30 cellular contexts compared by ENCODE assay signal in the genomic region with DNA sequence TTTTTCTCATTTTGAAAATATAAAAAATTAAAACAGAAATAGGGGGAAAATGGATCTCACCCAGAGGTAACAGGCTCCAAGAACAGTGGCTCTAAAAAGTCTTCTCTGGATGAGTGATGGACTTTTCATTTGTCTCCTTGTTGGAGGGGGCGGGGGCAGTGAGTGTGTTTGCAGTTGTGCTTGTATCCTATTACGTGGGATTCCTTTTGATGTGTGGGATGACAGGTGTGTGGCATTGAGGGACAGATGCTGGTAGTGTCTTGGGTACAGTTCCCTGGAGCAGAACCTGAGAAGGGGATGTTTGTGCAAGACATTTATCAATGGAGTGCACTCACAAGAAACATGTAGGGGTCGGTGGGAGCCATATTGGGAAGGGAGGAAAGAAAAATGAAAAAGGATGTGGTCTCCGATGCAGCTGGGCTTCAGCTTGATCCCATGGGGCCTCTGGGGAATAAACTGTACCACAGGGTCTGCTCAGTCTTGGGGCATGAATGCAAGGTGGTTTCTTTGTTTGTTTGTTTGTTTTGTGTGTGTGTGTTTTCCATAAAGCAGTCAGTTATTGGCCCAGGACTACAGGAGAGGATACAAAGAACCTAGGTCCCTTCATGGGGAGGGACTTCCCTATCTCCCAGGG.
"Had no signal": no experiment of that assay in that cellular context is flagged by ENCODE, and none has a peak within 500 bp of the region (broad histone marks: within the 10 kb centered on the region; RNA-seq: fewer than 3 reads in every experiment).

No MANE protein-coding gene starts in this region.

- H3K27me3 ChIP-seq: ascending aorta, breast epithelium, colonic mucosa had no signal

- H3K36me3 Mint-ChIP-seq: activated naive CD4-positive, alpha-beta T cell treated with anti-CD3 and anti-CD28 coated beads, Interleukin-2, amount 50 U/mL, for 24 hours; activated naive CD8-positive, alpha-beta T cell treated with anti-CD3 and anti-CD28 coated beads, Interleukin-2, amount 10 ng/mL, durations not matched to agents 7 days and 5 days; brain had no signal

- H3K27ac Mint-ChIP-seq: activated B cell treated with CpG ODN at 0.5 μM for 24 hours; activated CD8-positive, alpha-beta T cell treated with anti-CD3 and anti-CD28 coated beads for 36 hours; activated naive CD4-positive, alpha-beta T cell treated with anti-CD3 and anti-CD28 coated beads for 36 hours; activated naive CD4-positive, alpha-beta T cell treated with anti-CD3 and anti-CD28 coated beads, Interleukin-2, amount 50 U/mL, for 24 hours; activated naive CD8-positive, alpha-beta T cell treated with anti-CD3 and anti-CD28 coated beads, Interleukin-2, amount 10 ng/mL, durations not matched to agents 7 days and 5 days; activated T-helper 1 cell treated with anti-CD3 and anti-CD28 coated beads, Interleukin-12 subunit alpha, Interleukin-12 subunit beta, Interleukin-2, Interleukin-4 antibody, amounts not matched to agents 30 ng/mL and 10 ng/mL and 1 ng/mL, durations not matched to agents 14 hours and 24 hours and 36 hours; activated T-helper 2 cell treated with anti-CD3 and anti-CD28 coated beads, Interferon-gamma antibody, Interleukin-2, Interleukin-4, amounts not matched to agents 10 μg/mL and 5 μg/mL and 100 μg/mL, durations not matched to agents 14 hours and 24 hours and 36 hours; brain; endodermal cell; T-helper 2 cell treated with Interferon-gamma antibody and Interleukin-4, amounts not matched to agents 5 μg/mL and 100 μg/mL, for 36 hours had no signal

- H3K27ac ChIP-seq: ascending aorta, breast epithelium, cardiac muscle cell, colonic mucosa, WERI-Rb-1 had no signal

- H3K9me3 Mint-ChIP-seq: activated B cell treated with CpG ODN at 0.5 μM for 24 hours; activated CD8-positive, alpha-beta T cell treated with anti-CD3 and anti-CD28 coated beads for 36 hours; activated naive CD4-positive, alpha-beta T cell treated with anti-CD3 and anti-CD28 coated beads for 36 hours; activated naive CD8-positive, alpha-beta T cell treated with anti-CD3 and anti-CD28 coated beads, Interleukin-2, amount 10 ng/mL, durations not matched to agents 7 days and 5 days; activated T-helper 1 cell treated with anti-CD3 and anti-CD28 coated beads, Interleukin-12 subunit alpha, Interleukin-12 subunit beta, Interleukin-2, Interleukin-4 antibody, amounts not matched to agents 30 ng/mL and 10 ng/mL and 1 ng/mL, durations not matched to agents 14 hours and 24 hours and 36 hours; activated T-helper 2 cell treated with anti-CD3 and anti-CD28 coated beads, Interferon-gamma antibody, Interleukin-2, Interleukin-4, amounts not matched to agents 10 μg/mL and 5 μg/mL and 100 μg/mL, durations not matched to agents 14 hours and 24 hours and 36 hours; endodermal cell; T-helper 2 cell treated with Interferon-gamma antibody and Interleukin-4, amounts not matched to agents 5 μg/mL and 100 μg/mL, for 36 hours had no signal

- H3K9me3 ChIP-seq: ascending aorta, breast epithelium, colonic mucosa had no signal

- H3K36me3 ChIP-seq: ascending aorta, breast epithelium, cardiac muscle cell, colonic mucosa, WERI-Rb-1 had no signal

- ATAC-seq: activated CD4-positive, CD25-positive, alpha-beta regulatory T cell treated with anti-CD3 and anti-CD28 coated beads, Interleukin-2, amount 50 U/mL, for 24 hours; activated CD8-positive, alpha-beta T cell treated with anti-CD3 and anti-CD28 coated beads for 36 hours; esophagus mucosa had no signal

- H3K4me3 ChIP-seq: ascending aorta, breast epithelium, cardiac muscle cell, colonic mucosa had no signal

- DNase-seq: activated B cell treated with CpG ODN at 0.5 μM for 24 hours; activated CD4-positive, alpha-beta T cell treated with anti-CD3 and anti-CD28 coated beads for 48 hours; activated CD4-positive, alpha-beta T cell treated with anti-CD3 and anti-CD28 coated beads, Interleukin-2, amount 50 U/mL, for 1 hour; activated CD4-positive, alpha-beta T cell treated with anti-CD3 and anti-CD28 coated beads, Interleukin-2, amount 50 U/mL, for 48 hours; activated CD8-positive, alpha-beta memory T cell treated with anti-CD3 and anti-CD28 coated beads for 24 hours; activated CD8-positive, alpha-beta T cell treated with anti-CD3 and anti-CD28 coated beads for 36 hours; activated effector memory CD4-positive, alpha-beta T cell treated with anti-CD3 and anti-CD28 coated beads, Interleukin-2, amount 50 U/mL, for 16 hours; activated naive CD4-positive, alpha-beta T cell treated with anti-CD3 and anti-CD28 coated beads for 36 hours; activated naive CD8-positive, alpha-beta T cell treated with anti-CD3 and anti-CD28 coated beads, Interleukin-2, amount 10 ng/mL, durations not matched to agents 7 days and 5 days; activated T-cell treated with anti-CD3 and anti-CD28 coated beads, Interleukin-2, amount 50 U/mL, for 48 hours; central memory CD4-positive, alpha-beta T cell; cerebellar nuclear complex; colonic mucosa; effector CD8-positive, alpha-beta T cell; endodermal cell; foreskin fibroblast; head of caudate nucleus; hippocampal formation; T1000; WERI-Rb-1 had no signal

- H3K4me1 ChIP-seq: ascending aorta, breast epithelium, colonic mucosa had no signal
